15 cellular contexts compared by ENCODE assay signal in genomic region chr5:53067641-53068040, GRCh38. TPM values are rescaled to one million over a fixed set of nuclear protein-coding genes. Genes with fewer than 3 reads are reported as not detected.
A peak's percentile ranks its signal among the peaks of the same experiment; 100 is the strongest.
DNase-seq lines count a peak whose midpoint lies in the region; ATAC-seq and TF ChIP-seq lines count a peak whose summit lies in the region.
"Had no signal": no experiment of that assay in that cellular context is flagged by ENCODE, and none has a peak within 500 bp of the region (broad histone marks: within the 10 kb centered on the region; RNA-seq: fewer than 3 reads in every experiment).

No MANE protein-coding gene starts in this region.

- CTCF ChIA-PET in mammary epithelial cell (lab: Charles Lee; ENCODE audit: low non-redundant PET): no interaction called here

- H3K4me3 ChIP-seq in mammary epithelial cell (replicated peaks in 1 of 3; ENCODE audit: insufficient read depth in 1 of 3, low read depth in 2 of 3, low read length in 3 of 3) (no peak overlapping the region), tibial nerve (no peak overlapping the region), sigmoid colon (no peak overlapping the region), upper lobe of left lung (no peak overlapping the region)
- H3K4me3 ChIP-seq: BLaER1 treated with 17β-estradiol and CSF1 and Interleukin-3, amounts not matched to agents 10 nM and 100 nM; Peyer's patch had no signal

- H3K9ac ChIP-seq in mammary epithelial cell (ENCODE audit: insufficient read depth, low read length): no peak overlapping the region
- H3K9ac ChIP-seq: BLaER1 treated with 17β-estradiol and CSF1 and Interleukin-3, amounts not matched to agents 10 nM and 100 nM had no signal

- no peaks in the 10 kb centered on the region for H4K20me1 ChIP-seq in mammary epithelial cell (ENCODE audit: insufficient read depth, low read length)
- H4K20me1 ChIP-seq: BLaER1 treated with 17β-estradiol and CSF1 and Interleukin-3, amounts not matched to agents 10 nM and 100 nM had no signal

- H3K36me3 Mint-ChIP-seq in activated CD4-positive, alpha-beta T cell treated with anti-CD3 and anti-CD28 coated beads, Interleukin-2, amount 10 ng/mL, durations not matched to agents 24 days and 14 days (ENCODE audit: low read depth): peaks cover 49% of the 10 kb centered on the region

- dilution Hi-C loops in mammary epithelial cell (cut with HindIII; ENCODE audit: low sequenced_read_pairs): no loop called here

- no peaks in the 10 kb centered on the region for H3K4me1 ChIP-seq in mammary epithelial cell (ENCODE audit: insufficient read depth, low read length)
- H3K4me1 ChIP-seq in tibial nerve: peaks cover 0 to 13% (median under 1%) of the 10 kb centered on the region in 4 donors
- H3K4me1 ChIP-seq in sigmoid colon: no peaks in the 10 kb centered on the region
- H3K4me1 ChIP-seq in upper lobe of left lung: no peaks in the 10 kb centered on the region
- H3K4me1 ChIP-seq: Peyer's patch had no signal

- no peaks in the 10 kb centered on the region for H3K27me3 ChIP-seq in mammary epithelial cell (ENCODE audit: insufficient read depth, low read length)
- H3K27me3 ChIP-seq in tibial nerve: no peaks in the 10 kb centered on the region
- H3K27me3 ChIP-seq in sigmoid colon: no peaks in the 10 kb centered on the region
- H3K27me3 ChIP-seq in upper lobe of left lung: no peaks in the 10 kb centered on the region
- H3K27me3 ChIP-seq: BLaER1 treated with 17β-estradiol and CSF1 and Interleukin-3, amounts not matched to agents 10 nM and 100 nM; Peyer's patch had no signal

- no peak for ATAC-seq in upper lobe of left lung (ENCODE audit: low FRiP score in 2 of 2)
- ATAC-seq: HepG2 had no signal

- no peaks in the 10 kb centered on the region for H3K9me3 Mint-ChIP-seq in activated CD4-positive, alpha-beta T cell treated with anti-CD3 and anti-CD28 coated beads, Interleukin-2, amount 10 ng/mL, durations not matched to agents 24 days and 14 days

- no peaks in the 10 kb centered on the region for H3K79me2 ChIP-seq in mammary epithelial cell (ENCODE audit: insufficient read depth, low read length)

- in situ Hi-C loops in mammary epithelial cell (cut with MboI; ENCODE audit: low sequenced_read_pairs in 2 of 2): no loop called here

- no peak overlapping the region for H2AFZ ChIP-seq in mammary epithelial cell (ENCODE audit: low read depth, low read length)

- no peak overlapping the region for H3K4me3 Mint-ChIP-seq in activated CD4-positive, alpha-beta T cell treated with anti-CD3 and anti-CD28 coated beads, Interleukin-2, amount 10 ng/mL, durations not matched to agents 24 days and 14 days

- H3K27me3 Mint-ChIP-seq in activated CD4-positive, alpha-beta T cell treated with anti-CD3 and anti-CD28 coated beads, Interleukin-2, amount 10 ng/mL, durations not matched to agents 24 days and 14 days: no peaks in the 10 kb centered on the region

- H3K36me3 ChIP-seq in mammary epithelial cell (ENCODE audit: insufficient read depth, low read length) (peaks cover 82% of the 10 kb centered on the region), tibial nerve (no peaks in the 10 kb centered on the region), sigmoid colon (no peaks in the 10 kb centered on the region), upper lobe of left lung (peaks cover 0 to 43% (median 2%) of the 10 kb centered on the region in 4 donors)

- DNase-seq in activated CD4-positive, alpha-beta T cell treated with anti-CD3 and anti-CD28 coated beads, Interleukin-2, amount 10 ng/mL, durations not matched to agents 24 days and 14 days: peak; percentile 48
- no peak for DNase-seq in activated CD4-positive, alpha-beta T cell treated with anti-CD3 and anti-CD28 coated beads, Interleukin-2, amount 50 U/mL, for 4 hours
- DNase-seq in mammary epithelial cell: peak; percentile 45
- DNase-seq in fibroblast of peridontal ligament (ENCODE audit: extremely low read depth): peak; percentile 46
- no peak for DNase-seq in tibial nerve (ENCODE audit: low spot score in 2 of 2)
- DNase-seq in sigmoid colon: no peak
- no peak for DNase-seq in upper lobe of left lung
- no peak for DNase-seq in stimulated activated naive CD4-positive, alpha-beta T cell treated with Interleukin-2 at 50 U/mL for 16 hours (lab: John Stamatoyannopoulos, UW)
- DNase-seq: NCI-H2029, NCI-H524, Peyer's patch, Right ventricle myocardium superior had no signal

- H3K27ac ChIP-seq in mammary epithelial cell (ENCODE audit: insufficient read depth, low read depth, low read length): no peak overlapping the region
- H3K27ac ChIP-seq in tibial nerve: no peak overlapping the region
- H3K27ac ChIP-seq in sigmoid colon: no peak overlapping the region
- H3K27ac ChIP-seq in upper lobe of left lung: no peak overlapping the region
- H3K27ac ChIP-seq: 22Rv1; BLaER1 treated with 17β-estradiol and CSF1 and Interleukin-3, amounts not matched to agents 10 nM and 100 nM; Peyer's patch had no signal

- no peak overlapping the region for H3K4me2 ChIP-seq in mammary epithelial cell (ENCODE audit: insufficient read depth, low read depth, low read length)
- H3K4me2 ChIP-seq: BLaER1 treated with 17β-estradiol and CSF1 and Interleukin-3, amounts not matched to agents 10 nM and 100 nM had no signal

- no TSS peak for BruUV-seq in mammary epithelial cell (replicated peaks; lab: Mats Ljungman, UMichigan)

- H3K9me3 ChIP-seq in mammary epithelial cell (replicated peaks; ENCODE audit: insufficient read depth, low read length) (no peaks in the 10 kb centered on the region), tibial nerve (no peaks in the 10 kb centered on the region), sigmoid colon (no peaks in the 10 kb centered on the region), upper lobe of left lung (no peaks in the 10 kb centered on the region)
- H3K9me3 ChIP-seq: BLaER1 treated with 17β-estradiol and CSF1 and Interleukin-3, amounts not matched to agents 10 nM and 100 nM; Peyer's patch had no signal

- no peak overlapping the region for H3K27ac Mint-ChIP-seq in activated CD4-positive, alpha-beta T cell treated with anti-CD3 and anti-CD28 coated beads, Interleukin-2, amount 10 ng/mL, durations not matched to agents 24 days and 14 days

- TF ChIP-seq CTCF in mammary epithelial cell (conservative IDR thresholded peaks at IDR 0.05 in 1 of 2, IDR thresholded peaks at IDR 0.05 in 1 of 2; ENCODE audit: extremely low read depth in 1 of 2, insufficient read depth in 1 of 2, low read depth in 1 of 2, low read length in 2 of 2) (no peak), tibial nerve (IDR thresholded peaks at IDR 0.05) (no peak), sigmoid colon (IDR thresholded peaks at IDR 0.05) (no peak), upper lobe of left lung (IDR thresholded peaks at IDR 0.05) (no peak)

- intact Hi-C loops in activated CD4-positive, alpha-beta T cell treated with anti-CD3 and anti-CD28 coated beads, Interleukin-2, amount 10 ng/mL, durations not matched to agents 24 days and 14 days (cut with micrococcal nuclease): no loop called here
- intact Hi-C loops in mammary epithelial cell (cut with micrococcal nuclease): loop anchor here (1.0 kb wide), 1 partner anchor 119 kb away; no protein-coding TSS in a partner anchor
- intact Hi-C loops in sigmoid colon (cut with DNase I): no loop called here

- no peak for TF ChIP-seq POLR2A in tibial nerve (IDR thresholded peaks at IDR 0.05)
- TF ChIP-seq POLR2A in sigmoid colon (IDR thresholded peaks at IDR 0.05): no peak
- no peak for TF ChIP-seq POLR2A in upper lobe of left lung (IDR thresholded peaks at IDR 0.05)

- H3K4me1 Mint-ChIP-seq in activated CD4-positive, alpha-beta T cell treated with anti-CD3 and anti-CD28 coated beads, Interleukin-2, amount 10 ng/mL, durations not matched to agents 24 days and 14 days: peaks cover 26% of the 10 kb centered on the region

- TF ChIP-seq EP300 in tibial nerve (IDR thresholded peaks at IDR 0.05) (no peak), sigmoid colon (IDR thresholded peaks at IDR 0.05) (no peak), upper lobe of left lung (IDR thresholded peaks at IDR 0.05) (no peak)

- WGBS in mammary epithelial cell (ENCODE audit: low coverage, missing lambda C conversion rate): 8% methylated on average over 1 of the region's 1 CpG
- 0% methylated on average over 1 of the region's 1 CpG for WGBS in tibial nerve, 2 donors
- WGBS in sigmoid colon, 2 donors: 0 to 54% methylated on average over 1 of the region's 1 CpG
- WGBS in upper lobe of left lung, 2 donors: 0 to 45% methylated on average over 1 of the region's 1 CpG

RNA-seq across cellular contexts. Expression of gene MOCS2, which starts 41.9 kb away (rescaled TPM):
- 16.5 and 18.4 TPM in 2 replicates for total RNA-seq in activated CD4-positive, alpha-beta T cell treated with anti-CD3 and anti-CD28 coated beads, Interleukin-2, amount 10 ng/mL, durations not matched to agents 24 days and 14 days
- 10 to 100 TPM; 32.0 to 43.1 TPM for total RNA-seq in mammary epithelial cell
- polyA plus RNA-seq in mammary epithelial cell: 39.8 TPM
- polyA minus RNA-seq in mammary epithelial cell: 39.5 TPM
- 10 to 100 TPM; 37.8 to 47.6 (median 42.6) TPM for total RNA-seq in tibial nerve
- total RNA-seq in sigmoid colon: 10 to 100 TPM; 56.5 to 92.7 (median 80.1) TPM
- polyA plus RNA-seq in sigmoid colon: 10 to 100 TPM; 30.5 to 56.5 (median 54.1) TPM
- total RNA-seq in upper lobe of left lung: 10 to 100 TPM; 21.5 to 65.7 (median 27.0) TPM

Comparison
In these comparisons a context has a peak if more than half of its experiments do, and no peak if none do; other contexts are left out.
1. DNase-seq: peak in activated CD4-positive, alpha-beta T cell treated with anti-CD3 and anti-CD28 coated beads, Interleukin-2, amount 10 ng/mL, durations not matched to agents 24 days and 14 days (single experiment), mammary epithelial cell (single experiment) and fibroblast of peridontal ligament (single experiment); none in activated CD4-positive, alpha-beta T cell treated with anti-CD3 and anti-CD28 coated beads, Interleukin-2, amount 50 U/mL, for 4 hours (0 of 2), tibial nerve (0 of 2), sigmoid colon (single experiment), upper lobe of left lung (0 of 2) and stimulated activated naive CD4-positive, alpha-beta T cell treated with Interleukin-2 at 50 U/mL for 16 hours (single experiment).